Comparison of ENCODE assay signal across 8 cellular contexts in the genomic region with DNA sequence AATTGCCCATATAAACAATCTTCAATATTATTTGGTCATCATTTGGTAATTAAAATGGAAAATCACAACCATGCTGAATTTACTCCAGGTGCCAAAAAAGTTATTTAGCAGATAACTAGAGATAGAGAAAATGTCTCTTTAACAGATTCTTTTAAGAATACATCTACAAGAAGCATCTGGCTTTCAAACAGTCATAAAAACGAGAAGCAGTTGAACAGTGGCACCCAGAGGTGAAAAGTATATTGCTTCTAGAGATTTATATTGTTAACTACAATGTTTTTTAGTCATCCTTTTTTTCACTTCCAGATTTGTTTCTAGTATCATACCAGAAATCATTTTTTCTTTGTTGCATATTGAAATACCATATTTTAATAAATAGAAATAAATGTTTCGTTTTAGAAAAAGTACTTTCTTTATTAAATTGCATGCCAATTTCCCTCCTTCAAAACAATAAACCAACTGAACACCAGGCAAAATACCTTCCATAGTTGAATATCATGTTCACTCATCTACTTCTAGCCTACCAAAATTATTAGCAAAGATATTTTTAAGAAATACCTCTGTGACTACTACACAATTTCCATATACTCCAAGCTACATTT.
DNase-seq lines count a peak whose midpoint lies in the region; ATAC-seq and TF ChIP-seq lines count a peak whose summit lies in the region.

No MANE protein-coding gene starts in this region.

- WGBS in thyroid gland, 2 donors, result 1 to 2% methylated on average over 2 of the region's 2 CpGs

- H3K4me3 ChIP-seq in AG10803 (ENCODE audit: low read length) (no peak overlapping the region), thyroid gland (replicated peaks in 1 of 3) (no peak overlapping the region)

- H3K27ac ChIP-seq in thyroid gland, result no peak overlapping the region

- peaks cover 0 to 5% of the 10 kb centered on the region in 2 donors for H3K4me1 ChIP-seq in thyroid gland

- intact Hi-C loops in thyroid gland (cut with DNase I), result loop anchor here (10.0 kb wide), 2 partner anchors 332 to 1022 kb away; partner anchors contain the start of genes HOXD8 and HOXD9

- H3K36me3 ChIP-seq in thyroid gland, result no peaks in the 10 kb centered on the region

- H3K27me3 ChIP-seq in thyroid gland, result no peaks in the 10 kb centered on the region

- no peaks in the 10 kb centered on the region for H3K9me3 ChIP-seq in thyroid gland

- peak; percentile 53 for ATAC-seq in HG03097 (IDR thresholded peaks at IDR 0.05; ENCODE audit: low FRiP score, unreplicated experiment)
- no peak for ATAC-seq in HG02852 (IDR thresholded peaks at IDR 0.05; ENCODE audit: unreplicated experiment)

- peak; percentile 65 for DNase-seq in AG10803 (ENCODE audit: low read depth)
- DNase-seq in NCI-H2227 treated with DMSO at 0.1 percent for 48 hours (lab: John Stamatoyannopoulos, UW), result peak; percentile 89
- DNase-seq in amniotic epithelial cell (ENCODE audit: low read depth), result peak; percentile 66
- peak; percentile 82 for DNase-seq in inferior parietal cortex (ENCODE audit: extremely low spot score)
- no peak for DNase-seq in thyroid gland

- no peak for TF ChIP-seq POLR2A in thyroid gland (IDR thresholded peaks at IDR 0.05)

- TF ChIP-seq CTCF in AG10803 (conservative IDR thresholded peaks at IDR 0.05; ENCODE audit: low read length), result peak; percentile 69
- peak; percentile 40; the same call in 2 of the 3 replicates for TF ChIP-seq CTCF in GM12872 (IDR thresholded peaks at IDR 0.05; ENCODE audit: insufficient read depth, low read depth, low read length)
- TF ChIP-seq CTCF in thyroid gland (IDR thresholded peaks at IDR 0.05), result peak in 5 of 6 experiments; percentile 31 to 74 (median 71)

Comparison
In these comparisons a context has a peak if more than half of its experiments do, and no peak if none do; other contexts are left out.
1. DNase-seq: peak in AG10803 (single experiment), NCI-H2227 treated with DMSO at 0.1 percent for 48 hours (single experiment), amniotic epithelial cell (single experiment) and inferior parietal cortex (single experiment); none in thyroid gland (0 of 2).
2. Peak in every context shown above with its lines, with median percentiles within 50 percentile points of each other: CTCF ChIP-seq.